18 cellular contexts compared by ENCODE assay signal in genomic region chr16:53770641-53771040, GRCh38.
"Had no signal": no experiment of that assay in that cellular context is flagged by ENCODE, and none has a peak within 500 bp of the region (broad histone marks: within the 10 kb centered on the region; RNA-seq: fewer than 3 reads in every experiment).

No MANE protein-coding gene starts in this region.

- H3K27me3 ChIP-seq: body of pancreas, foreskin keratinocyte, tibial nerve had no signal

- ATAC-seq: activated T-helper 17 cell treated with anti-CD3 and anti-CD28 coated beads, Interleukin-2, amount 50 U/mL, for 72 hours; body of pancreas; foreskin keratinocyte; right cardiac atrium had no signal

- H3K36me3 ChIP-seq: prostate gland, tibial nerve had no signal

- H3K4me3 ChIP-seq: body of pancreas, prostate gland, tibial nerve had no signal

- H3K9me3 ChIP-seq: body of pancreas, prostate gland, tibial nerve had no signal

- DNase-seq: activated naive CD4-positive, alpha-beta T cell treated with anti-CD3 and anti-CD28 coated beads, Interleukin-2, amount 10 ng/mL, durations not matched to agents 7 days and 5 days; activated T-cell treated with anti-CD3 and anti-CD28 coated beads for 4 hours; body of pancreas; effector memory CD4-positive, alpha-beta T cell; foreskin keratinocyte; glutamatergic neuron; kidney glomerular epithelial cell; nephron progenitor cell; occipital lobe; right cardiac atrium; small intestine; stimulated activated CD4-positive, alpha-beta T cell treated with anti-CD3 and anti-CD28 coated beads, Interleukin-4, amount 100 ng/mL, for 4 hours; stimulated activated CD8-positive, alpha-beta memory T cell treated with anti-CD3 and anti-CD28 coated beads, Interleukin-4, amount 100 ng/mL, for 48 hours; stimulated activated naive CD4-positive, alpha-beta T cell treated with Interleukin-2 at 50 U/mL for 16 hours; substantia nigra had no signal

- H3K27ac ChIP-seq: body of pancreas, foreskin keratinocyte, prostate gland, tibial nerve had no signal
